In the genomic region with DNA sequence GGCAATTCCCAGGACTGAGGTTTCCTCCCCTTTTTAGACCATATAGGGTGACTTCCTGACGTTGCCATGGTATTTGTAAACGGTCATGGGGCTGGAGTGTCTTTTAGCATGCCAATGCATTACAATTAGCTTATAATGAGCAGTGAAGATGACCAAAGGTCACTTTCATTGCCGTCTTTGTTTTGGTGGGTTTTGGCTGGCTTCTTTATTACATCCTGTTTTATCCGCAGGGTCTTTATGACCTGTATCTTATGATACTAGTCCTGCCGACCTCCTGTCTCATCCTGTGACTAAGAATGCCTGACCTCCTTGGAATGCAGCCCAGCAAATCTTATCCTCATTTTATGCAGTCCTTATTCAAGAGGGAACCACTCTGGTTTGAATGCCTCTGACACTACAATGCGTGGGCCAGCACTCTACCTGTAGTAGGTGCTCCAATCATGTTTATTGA, we compare ENCODE assay signal across 14 cellular contexts.
A peak's percentile ranks its signal among the peaks of the same experiment; 100 is the strongest.
DNase-seq lines count a peak whose midpoint lies in the region; ATAC-seq, FAIRE-seq and TF ChIP-seq lines count a peak whose summit lies in the region.
"Had no signal": no experiment of that assay in that cellular context is flagged by ENCODE, and none has a peak within 500 bp of the region (broad histone marks: within the 10 kb centered on the region; RNA-seq: fewer than 3 reads in every experiment).

No MANE protein-coding gene starts in this region.

- intact Hi-C loops in upper lobe of right lung (cut with DNase I): no loop called here
- intact Hi-C loops in heart left ventricle (cut with DNase I): no loop called here

- ATAC-seq in upper lobe of right lung (no peak), heart left ventricle (no peak), HG02885 (IDR thresholded peaks at IDR 0.05; ENCODE audit: poor library complexity, unreplicated experiment) (no peak)
- ATAC-seq: activated CD4-positive, alpha-beta T cell treated with anti-CD3 and anti-CD28 coated beads for 36 hours had no signal

- TF ChIP-seq POLR2A in H54 (IDR thresholded peaks at IDR 0.05; ENCODE audit: low read depth, low read length) (no peak), heart left ventricle (IDR thresholded peaks at IDR 0.05) (no peak)

- H3K4me3 ChIP-seq in SJSA1 (no peak overlapping the region), fibroblast of villous mesenchyme (ENCODE audit: low read depth, low read length) (no peak overlapping the region), upper lobe of right lung (no peak overlapping the region), heart left ventricle (no peak overlapping the region)
- H3K4me3 ChIP-seq: ascending aorta, suprapubic skin had no signal

- H3K27me3 ChIP-seq in SJSA1 (replicated peaks): no peaks in the 10 kb centered on the region
- H3K27me3 ChIP-seq in upper lobe of right lung: no peaks in the 10 kb centered on the region
- H3K27me3 ChIP-seq in heart left ventricle: no peaks in the 10 kb centered on the region
- H3K27me3 ChIP-seq: ascending aorta, suprapubic skin had no signal

- H3K9me3 ChIP-seq in SJSA1 (replicated peaks) (no peaks in the 10 kb centered on the region), upper lobe of right lung (no peaks in the 10 kb centered on the region), heart left ventricle (no peaks in the 10 kb centered on the region)
- H3K9me3 ChIP-seq: ascending aorta, suprapubic skin had no signal

- peak; percentile 96 for FAIRE-seq in H54 (lab: Jason Lieb, UNC)

- 32 to 48% (median 42%) methylated on average over 6 of the region's 6 CpGs for WGBS in heart left ventricle, 4 donors

- DNase-seq in H54 (ENCODE audit: insufficient read length, low spot score) (no peak), SJSA1 (ENCODE audit: low read depth in 1 of 2, low spot score in 2 of 2) (peak in 1 of 2 experiments; percentile 12), fibroblast of villous mesenchyme (ENCODE audit: low read depth) (peak; percentile 46), renal cortical epithelial cell (ENCODE audit: low read depth) (peak; percentile 32), RPMI8226 (no peak), upper lobe of right lung (no peak), heart left ventricle (no peak)
- DNase-seq: activated CD4-positive, alpha-beta T cell treated with anti-CD3 and anti-CD28 coated beads for 36 hours; activated T-cell treated with anti-CD3 and anti-CD28 coated beads, Interleukin-2, amount 50 U/mL, for 48 hours; CD4-positive, alpha-beta T cell; Kasumi-1 had no signal

- no peak for TF ChIP-seq CTCF in fibroblast of villous mesenchyme (IDR thresholded peaks at IDR 0.05; ENCODE audit: insufficient read depth, low read depth, low read length)
- TF ChIP-seq CTCF in upper lobe of right lung (IDR thresholded peaks at IDR 0.05): no peak
- no peak for TF ChIP-seq CTCF in heart left ventricle (IDR thresholded peaks at IDR 0.05)

- 0 out of 2 replicates have a peak overlapping the region, but pooled peaks have one; percentile 13 for H3K27ac ChIP-seq in SJSA1
- no peak overlapping the region for H3K27ac ChIP-seq in upper lobe of right lung
- H3K27ac ChIP-seq in heart left ventricle: no peak overlapping the region
- H3K27ac ChIP-seq: suprapubic skin had no signal

- H3K36me3 ChIP-seq in SJSA1: no peaks in the 10 kb centered on the region
- no peaks in the 10 kb centered on the region for H3K36me3 ChIP-seq in upper lobe of right lung
- H3K36me3 ChIP-seq in heart left ventricle: no peaks in the 10 kb centered on the region
- H3K36me3 ChIP-seq: ascending aorta, suprapubic skin had no signal

- H3K4me1 ChIP-seq in SJSA1 (replicated peaks): peaks cover 13% of the 10 kb centered on the region
- no peaks in the 10 kb centered on the region for H3K4me1 ChIP-seq in upper lobe of right lung
- H3K4me1 ChIP-seq in heart left ventricle: no peaks in the 10 kb centered on the region
- H3K4me1 ChIP-seq: suprapubic skin had no signal

Comparison
In these comparisons a context has a peak if more than half of its experiments do, and no peak if none do; other contexts are left out.
1. DNase-seq: peak in fibroblast of villous mesenchyme (single experiment) and renal cortical epithelial cell (single experiment); none in H54 (single experiment), RPMI8226 (single experiment), upper lobe of right lung (single experiment) and heart left ventricle (0 of 5).